In genomic region chr15:86915811-86916331, GRCh38 we compare ENCODE assay signal across 8 cellular contexts.
DNase-seq lines count a peak whose midpoint lies in the region; ATAC-seq and TF ChIP-seq lines count a peak whose summit lies in the region.

No MANE protein-coding gene starts in this region.

- in situ Hi-C loops in ACHN (cut with HindIII; ENCODE audit: low pct_ligation_motif_present, low pct_unique_long_range_greater_than_20kb, low sequenced_read_pairs) (no loop called here), HAP-1 (cut with MboI; ENCODE audit: low sequenced_read_pairs) (no loop called here)

- TF ChIP-seq CTCF in PC-3 (conservative IDR thresholded peaks at IDR 0.05; ENCODE audit: low read depth, low read length) (peak; percentile 57; the same call in 1 of the 2 replicates), neural cell (IDR thresholded peaks at IDR 0.05; ENCODE audit: poor library complexity, severe bottlenecking) (peak; percentile 70)

- H3K9me2 ChIP-seq in PC-3 (replicated peaks; ENCODE audit: low read length) (no peaks in the 10 kb centered on the region), neural cell (ENCODE audit: insufficient read depth, low read length) (no peaks in the 10 kb centered on the region)

- no peak for TF ChIP-seq POLR2A in erythroblast (IDR thresholded peaks at IDR 0.05; ENCODE audit: low read length)

- intact Hi-C loops in PC-3 (cut with micrococcal nuclease) = no loop called here

- POLR2A ChIA-PET in PC-3 (lab: Charles Lee; ENCODE audit: unreplicated experiment) = no interaction called here

- H3K4me2 ChIP-seq in PC-3 (ENCODE audit: low read length) = no peak overlapping the region
- H3K4me2 ChIP-seq in neural cell (ENCODE audit: low read length) = no peak overlapping the region

- no peaks in the 10 kb centered on the region for H4K20me1 ChIP-seq in PC-3 (ENCODE audit: low read length)
- no peaks in the 10 kb centered on the region for H4K20me1 ChIP-seq in neural cell (ENCODE audit: insufficient read depth)

- H2AFZ ChIP-seq in PC-3 (ENCODE audit: low read length) (no peak overlapping the region), neural cell (ENCODE audit: low read depth, low read length) (no peak overlapping the region)

- H3K9ac ChIP-seq in PC-3 (ENCODE audit: low read length) (no peak overlapping the region), neural cell (ENCODE audit: low read length) (no peak overlapping the region)

- H3K36me3 ChIP-seq in HAP-1 (replicated peaks) (no peaks in the 10 kb centered on the region), PC-3 (ENCODE audit: low read depth, low read length) (no peaks in the 10 kb centered on the region), neural cell (ENCODE audit: insufficient read depth, low read length) (no peaks in the 10 kb centered on the region)

- H3K4me3 ChIP-seq in HAP-1 (no peak overlapping the region), PC-3 (ENCODE audit: low read length) (no peak overlapping the region), neural cell (ENCODE audit: low read length) (no peak overlapping the region)

- ATAC-seq in PC-3 (no peak), GM18861 (IDR thresholded peaks at IDR 0.05; ENCODE audit: unreplicated experiment) (no peak)

- BruUV-seq in PC-3 (replicated peaks; lab: Mats Ljungman, UMichigan) = no TSS peak

- CTCF ChIA-PET in PC-3 (lab: Charles Lee) = no interaction called here

- no peaks in the 10 kb centered on the region for H3K9me3 ChIP-seq in HAP-1
- H3K9me3 ChIP-seq in PC-3 (ENCODE audit: low read length) = no peaks in the 10 kb centered on the region
- no peaks in the 10 kb centered on the region for H3K9me3 ChIP-seq in neural cell (ENCODE audit: low read length)

- H3K27ac ChIP-seq in PC-3 (ENCODE audit: low read length) (no peak overlapping the region), neural cell (ENCODE audit: low read length) (no peak overlapping the region)

- DNase-seq in ACHN = peak; percentile 47
- DNase-seq in HAP-1 (ENCODE audit: low spot score in 2 of 2) = peak; percentile 33 to 53
- peak; percentile 48 for DNase-seq in PC-3
- DNase-seq in erythroblast (lab: John Stamatoyannopoulos, UW) = peak; percentile 6 to 15
- no peak for DNase-seq in NCI-H1930 (lab: John Stamatoyannopoulos, UW)
- DNase-seq in activated CD4-positive, alpha-beta T cell treated with anti-CD3 and anti-CD28 coated beads for 4 hours = no peak

- H3K27me3 ChIP-seq in HAP-1 (ENCODE audit: low read depth) = peaks cover 17% of the 10 kb centered on the region
- no peaks in the 10 kb centered on the region for H3K27me3 ChIP-seq in PC-3 (ENCODE audit: low read length)
- no peaks in the 10 kb centered on the region for H3K27me3 ChIP-seq in neural cell (ENCODE audit: insufficient read depth, low read depth, low read length)

- no peaks in the 10 kb centered on the region for H3F3A ChIP-seq in PC-3 (ENCODE audit: low read length, unreplicated experiment)
- no peaks in the 10 kb centered on the region for H3F3A ChIP-seq in neural cell (ENCODE audit: insufficient read depth, low read length, poor library complexity, severe bottlenecking)

- H3K79me2 ChIP-seq in PC-3 (ENCODE audit: low read length) (no peaks in the 10 kb centered on the region), neural cell (replicated peaks; ENCODE audit: insufficient read depth, low read length) (no peaks in the 10 kb centered on the region)

- no peak for TF ChIP-seq EP300 in neural cell (conservative IDR thresholded peaks at IDR 0.05; ENCODE audit: poor library complexity, severe bottlenecking)

- H3K4me1 ChIP-seq in HAP-1 = no peaks in the 10 kb centered on the region
- H3K4me1 ChIP-seq in PC-3 (ENCODE audit: insufficient read depth, low read length) = no peaks in the 10 kb centered on the region

- peak; percentile 77 for TF ChIP-seq RAD21 in neural cell (conservative IDR thresholded peaks at IDR 0.05)

TF ChIP-seq in neural cell, 6 proteins besides CTCF, POLR2A, EP300 and RAD21:
- TF ChIP-seq TAF1 (IDR thresholded peaks at IDR 0.05; ENCODE audit: low read depth) (no peak), SMC3 (conservative IDR thresholded peaks at IDR 0.05; ENCODE audit: poor library complexity) (peak; percentile 78)

Comparison
In these comparisons a context has a peak if more than half of its experiments do, and no peak if none do; other contexts are left out.
1. DNase-seq: peak in ACHN (single experiment), HAP-1 (2 of 2), PC-3 (single experiment) and erythroblast (2 of 2); none in NCI-H1930 (0 of 2) and activated CD4-positive, alpha-beta T cell treated with anti-CD3 and anti-CD28 coated beads for 4 hours (0 of 2).